27 cellular contexts compared by ENCODE assay signal in the genomic region with DNA sequence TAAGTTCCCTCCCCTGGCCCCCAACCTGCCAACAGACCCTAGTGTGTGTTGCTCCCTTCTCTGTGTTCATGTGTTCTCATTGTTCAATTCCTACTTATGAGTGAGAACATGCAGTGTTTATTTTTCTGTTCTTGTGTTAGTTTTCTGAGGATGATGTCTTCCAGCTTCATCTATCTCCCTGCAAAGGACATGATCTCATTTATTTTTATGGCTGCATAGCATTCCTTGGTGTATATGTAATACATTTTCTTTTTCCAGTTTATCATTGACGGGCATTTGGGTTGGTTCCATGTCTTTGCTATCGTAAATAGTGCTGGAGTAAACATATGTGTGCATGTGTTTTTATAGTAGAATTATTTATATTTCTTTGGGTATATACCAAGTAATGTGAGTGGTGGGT.
"Had no signal": no experiment of that assay in that cellular context is flagged by ENCODE, and none has a peak within 500 bp of the region (broad histone marks: within the 10 kb centered on the region; RNA-seq: fewer than 3 reads in every experiment).

No MANE protein-coding gene starts in this region.

- H3K36me3 ChIP-seq: gastrocnemius medialis, heart left ventricle, lower lobe of right lung, neutrophil, right lobe of liver, tibial artery had no signal

- H3K9me3 Mint-ChIP-seq: neural crest cell, type B pancreatic cell had no signal

- H3K9me3 ChIP-seq: gastrocnemius medialis, heart left ventricle, lower lobe of right lung, mucosa of descending colon, neutrophil, right lobe of liver, testis, tibial artery had no signal

- H3K4me1 ChIP-seq: gastrocnemius medialis, heart left ventricle, lower lobe of right lung, parathyroid adenoma, right lobe of liver, testis, tibial artery had no signal

- H3K4me2 ChIP-seq: hepatocyte had no signal

- H3K4me3 ChIP-seq: dorsolateral prefrontal cortex, gastrocnemius medialis, heart left ventricle, hepatocyte, lower lobe of right lung, mucosa of descending colon, right lobe of liver, testis, tibial artery had no signal

- H3K27me3 ChIP-seq: dorsolateral prefrontal cortex, gastrocnemius medialis, heart left ventricle, hepatocyte, neutrophil, right lobe of liver, testis, tibial artery had no signal

- H3K27me3 Mint-ChIP-seq: naive B cell; natural killer cell treated with Interleukin-12 subunit alpha and Interleukin-12 subunit beta and Interleukin-15 and Interleukin-18, amount 100 ng/mL, for 72 hours; progenitor cell of endocrine pancreas; type B pancreatic cell had no signal

- H3K36me3 Mint-ChIP-seq: mesothelial cell of epicardium; naive B cell; stimulated activated effector memory CD8-positive, alpha-beta T cell treated with anti-CD3 and anti-CD28 coated beads, Interleukin-12 subunit alpha, Interleukin-12 subunit beta, amount 100 ng/mL, for 72 hours; type B pancreatic cell had no signal

- H3K27ac ChIP-seq: dorsolateral prefrontal cortex, gastrocnemius medialis, heart left ventricle, hepatocyte, lower lobe of right lung, neutrophil, parathyroid adenoma, right lobe of liver, testis, tibial artery had no signal

- H3K79me2 ChIP-seq: hepatocyte, parathyroid adenoma had no signal

- H3K9ac ChIP-seq: parathyroid adenoma had no signal

- H2AFZ ChIP-seq: hepatocyte, parathyroid adenoma had no signal

- H3K4me3 Mint-ChIP-seq: mesothelial cell of epicardium; naive B cell; natural killer cell treated with Interleukin-12 subunit alpha and Interleukin-12 subunit beta and Interleukin-15 and Interleukin-18, amount 100 ng/mL, for 72 hours; neural crest cell; stimulated activated effector memory CD8-positive, alpha-beta T cell treated with anti-CD3 and anti-CD28 coated beads, Interleukin-12 subunit alpha, Interleukin-12 subunit beta, amount 100 ng/mL, for 72 hours; type B pancreatic cell had no signal

- FAIRE-seq: colon had no signal

- H3K4me1 Mint-ChIP-seq: mesothelial cell of epicardium; naive B cell; neural crest cell; stimulated activated effector memory CD8-positive, alpha-beta T cell treated with anti-CD3 and anti-CD28 coated beads, Interleukin-12 subunit alpha, Interleukin-12 subunit beta, amount 100 ng/mL, for 72 hours had no signal

- H3K27ac Mint-ChIP-seq: mesothelial cell of epicardium; natural killer cell treated with Interleukin-12 subunit alpha and Interleukin-12 subunit beta and Interleukin-15 and Interleukin-18, amount 100 ng/mL, for 72 hours; progenitor cell of endocrine pancreas; stimulated activated effector memory CD8-positive, alpha-beta T cell treated with anti-CD3 and anti-CD28 coated beads, Interleukin-12 subunit alpha, Interleukin-12 subunit beta, amount 100 ng/mL, for 72 hours; type B pancreatic cell had no signal

- DNase-seq: dorsolateral prefrontal cortex; effector CD4-positive, alpha-beta T cell; foreskin fibroblast; gastrocnemius medialis; heart left ventricle; kidney; left ventricle myocardium superior; lower lobe of right lung; mucosa of descending colon; naive B cell; right lobe of liver; stimulated activated CD4-positive, alpha-beta T cell treated with anti-CD3 and anti-CD28 coated beads, Interleukin-2, amount 100 ng/mL, for 24 hours; stimulated activated CD4-positive, alpha-beta T cell treated with anti-CD3 and anti-CD28 coated beads, Interleukin-4, amount 100 ng/mL, for 24 hours; stimulated activated naive CD8-positive, alpha-beta T cell treated with anti-CD3 and anti-CD28 coated beads, Interleukin-15, Interleukin-2, amounts not matched to agents 100 U/mL and 50 U/mL, for 24 hours; substantia nigra; testis; tibial artery had no signal
